Comparison of ENCODE assay signal across 8 cellular contexts in genomic region chr14:58638231-58639205, GRCh38. TPM values are rescaled to one million over a fixed set of nuclear protein-coding genes. Genes with fewer than 3 reads are reported as not detected.
DNase-seq lines count a peak whose midpoint lies in the region; ATAC-seq and TF ChIP-seq lines count a peak whose summit lies in the region.

No MANE protein-coding gene starts in this region.

- H3K27ac Mint-ChIP-seq in activated CD8-positive, alpha-beta T cell treated with anti-CD3 and anti-CD28 coated beads for 36 hours = no peak overlapping the region
- peak overlapping the region; percentile 96 for H3K27ac Mint-ChIP-seq in nephron progenitor cell

- POLR2A ChIA-PET in activated CD8-positive, alpha-beta T cell treated with anti-CD3 and anti-CD28 coated beads for 36 hours (lab: Charles Lee) = interaction anchor here (0.9 to 1.0 kb wide), 2 partner anchors 31 to 189 kb away, joined by 3 read pairs; no protein-coding TSS in a partner anchor

- H3K4me1 Mint-ChIP-seq in activated CD8-positive, alpha-beta T cell treated with anti-CD3 and anti-CD28 coated beads for 36 hours (ENCODE audit: low read depth) = peaks cover 34% of the 10 kb centered on the region
- H3K4me1 Mint-ChIP-seq in nephron progenitor cell = peaks cover 81% of the 10 kb centered on the region

- H3K36me3 ChIP-seq in vagina = peaks cover 0 to 13% of the 10 kb centered on the region in 2 donors

- DNase-seq in EL (peak; percentile 47), fibroblast of peridontal ligament (ENCODE audit: extremely low read depth) (peak; percentile 40), nephron progenitor cell (peak; percentile 32), vagina (ENCODE audit: extremely low spot score in 2 of 2) (no peak), DMS114 treated with DMSO at 0.1 percent for 48 hours (lab: John Stamatoyannopoulos, UW; ENCODE audit: unreplicated experiment) (no peak)
- DNase-seq in activated CD8-positive, alpha-beta T cell treated with anti-CD3 and anti-CD28 coated beads for 36 hours = peak; percentile 31

- H3K27me3 Mint-ChIP-seq in activated CD8-positive, alpha-beta T cell treated with anti-CD3 and anti-CD28 coated beads for 36 hours = peaks cover 42% of the 10 kb centered on the region
- no peaks in the 10 kb centered on the region for H3K27me3 Mint-ChIP-seq in nephron progenitor cell (ENCODE audit: low read depth, poor library complexity)

- H3K36me3 Mint-ChIP-seq in activated CD8-positive, alpha-beta T cell treated with anti-CD3 and anti-CD28 coated beads for 36 hours (ENCODE audit: low read depth) = no peaks in the 10 kb centered on the region
- H3K36me3 Mint-ChIP-seq in nephron progenitor cell (ENCODE audit: low read depth) = peaks cover 28% of the 10 kb centered on the region

- peak overlapping the region; percentile 73 for H3K4me3 Mint-ChIP-seq in activated CD8-positive, alpha-beta T cell treated with anti-CD3 and anti-CD28 coated beads for 36 hours
- H3K4me3 Mint-ChIP-seq in nephron progenitor cell = peak overlapping the region; percentile 93

- CTCF ChIA-PET in activated CD8-positive, alpha-beta T cell treated with anti-CD3 and anti-CD28 coated beads for 36 hours (lab: Charles Lee) = interaction anchor here (0.7 to 5.3 kb wide), 7 partner anchors 13 to 383 kb away, joined by 3 to 33 read pairs (median 3); no protein-coding TSS in a partner anchor

- H3K27ac ChIP-seq in vagina = peak overlapping the region; percentile 94

- TF ChIP-seq POLR2A in vagina (IDR thresholded peaks at IDR 0.05) = no peak

- ATAC-seq in GM21360 (IDR thresholded peaks at IDR 0.05; ENCODE audit: unreplicated experiment) (peak; percentile 23), HG03571 (IDR thresholded peaks at IDR 0.05; ENCODE audit: unreplicated experiment) (peak; percentile 25)
- ATAC-seq in activated CD8-positive, alpha-beta T cell treated with anti-CD3 and anti-CD28 coated beads for 36 hours = peak; percentile 25

- H3K9me3 Mint-ChIP-seq in activated CD8-positive, alpha-beta T cell treated with anti-CD3 and anti-CD28 coated beads for 36 hours = no peaks in the 10 kb centered on the region
- no peaks in the 10 kb centered on the region for H3K9me3 Mint-ChIP-seq in nephron progenitor cell

- no peaks in the 10 kb centered on the region for H3K9me3 ChIP-seq in vagina

- intact Hi-C loops in activated CD8-positive, alpha-beta T cell treated with anti-CD3 and anti-CD28 coated beads for 36 hours (cut with micrococcal nuclease) = loop anchor here (5.0 kb wide), 1 partner anchor 136 kb away; no protein-coding TSS in a partner anchor
- intact Hi-C loops in vagina (cut with DNase I) = loop anchor here (10.0 kb wide), 1 partner anchor 386 kb away; no protein-coding TSS in a partner anchor

- H3K4me3 ChIP-seq in vagina = peak overlapping the region; percentile 59 to 81

- H3K27me3 ChIP-seq in vagina = no peaks in the 10 kb centered on the region

- TF ChIP-seq CTCF in activated CD8-positive, alpha-beta T cell treated with anti-CD3 and anti-CD28 coated beads for 36 hours (IDR thresholded peaks at IDR 0.05) = no peak
- TF ChIP-seq CTCF in nephron progenitor cell (IDR thresholded peaks at IDR 0.05) (no peak), vagina (IDR thresholded peaks at IDR 0.05) (no peak)

- peaks cover 21% of the 10 kb centered on the region for H3K4me1 ChIP-seq in vagina

RNA-seq across cellular contexts. Expression of gene DACT1, which starts 0.8 kb away (rescaled TPM):
- 1 to 10 TPM; 1.4 to 2.0 TPM for total RNA-seq in activated CD8-positive, alpha-beta T cell treated with anti-CD3 and anti-CD28 coated beads for 36 hours
- 9.8 TPM for total RNA-seq in vagina

Comparison
In these comparisons a context has a peak if more than half of its experiments do, and no peak if none do; other contexts are left out.
1. DNase-seq: peak in EL (single experiment), activated CD8-positive, alpha-beta T cell treated with anti-CD3 and anti-CD28 coated beads for 36 hours (single experiment), fibroblast of peridontal ligament (single experiment) and nephron progenitor cell (single experiment); none in vagina (0 of 2) and DMS114 treated with DMSO at 0.1 percent for 48 hours (single experiment).
2. Peak in every context shown above with its lines, with median percentiles within 50 percentile points of each other: ATAC-seq.